ENCODE assay signal across 26 cellular contexts in the genomic region with DNA sequence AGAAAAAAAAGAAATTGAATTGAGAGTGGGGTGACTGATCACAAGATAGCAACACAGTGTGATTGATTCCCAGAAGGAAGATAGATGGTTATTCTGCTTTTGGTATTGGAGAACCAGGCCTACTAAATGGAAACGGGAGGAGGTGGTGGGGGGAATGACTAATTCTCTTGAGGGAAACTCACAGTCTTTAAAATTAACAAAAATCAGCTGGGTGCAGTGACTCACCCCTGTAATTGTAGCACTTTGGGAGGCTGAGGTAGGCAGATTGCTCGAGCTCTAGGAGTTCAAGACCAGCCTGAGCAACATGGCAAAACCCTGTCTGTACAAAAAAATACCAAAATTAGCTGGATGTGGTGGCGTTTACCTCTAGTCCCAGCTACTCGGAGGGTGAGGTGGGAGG.
DNase-seq lines count a peak whose midpoint lies in the region; ATAC-seq and TF ChIP-seq lines count a peak whose summit lies in the region.
"Had no signal": no experiment of that assay in that cellular context is flagged by ENCODE, and none has a peak within 500 bp of the region (broad histone marks: within the 10 kb centered on the region; RNA-seq: fewer than 3 reads in every experiment).

No MANE protein-coding gene starts in this region.

- TF ChIP-seq CTCF in omental fat pad (IDR thresholded peaks at IDR 0.05), result no peak

- no peaks in the 10 kb centered on the region for H3K27me3 ChIP-seq in adipocyte (replicated peaks; ENCODE audit: control insufficient read depth, insufficient read depth, low read length)
- H3K27me3 ChIP-seq: esophagus squamous epithelium, SJSA1, thyroid gland had no signal

- no peaks in the 10 kb centered on the region for H3K9me3 ChIP-seq in adipocyte (ENCODE audit: control insufficient read depth, low read length)
- H3K9me3 ChIP-seq: esophagus squamous epithelium, SJSA1, thyroid gland had no signal

- H3K4me3 ChIP-seq in adipocyte (ENCODE audit: low read length), result no peak overlapping the region
- H3K4me3 ChIP-seq: coronary artery, esophagus squamous epithelium, SJSA1, thyroid gland had no signal

- H3K4me1 ChIP-seq in adipocyte (ENCODE audit: control insufficient read depth, insufficient read depth, low read length), result no peaks in the 10 kb centered on the region
- H3K4me1 ChIP-seq: esophagus squamous epithelium, SJSA1, thyroid gland had no signal

- H3K9ac ChIP-seq in adipocyte (ENCODE audit: low read length), result no peak overlapping the region
- H3K9ac ChIP-seq: KMS-11 had no signal

- no peaks in the 10 kb centered on the region for H3K36me3 ChIP-seq in adipocyte (ENCODE audit: control insufficient read depth, insufficient read depth, low read length, severe bottlenecking)
- H3K36me3 ChIP-seq: esophagus squamous epithelium, SJSA1, thyroid gland had no signal

- peak; percentile 2 for DNase-seq in activated CD4-positive, alpha-beta T cell treated with anti-CD3 and anti-CD28 coated beads for 48 hours
- DNase-seq in activated CD4-positive, alpha-beta T cell treated with anti-CD3 and anti-CD28 coated beads, Interleukin-2, amount 50 U/mL, for 4 hours, result no peak
- DNase-seq in HS-5 (ENCODE audit: low read depth), result peak; percentile 41
- DNase-seq in adipocyte (ENCODE audit: low read depth), result peak; percentile 6
- peak; percentile 48 for DNase-seq in stromal cell of bone marrow (ENCODE audit: low read depth)
- DNase-seq in NOMO-1 treated with dmso at 0.1 percent for 144 hours (lab: John Stamatoyannopoulos, UW; ENCODE audit: unreplicated experiment), result no peak
- no peak for DNase-seq in omental fat pad (ENCODE audit: low spot score)
- DNase-seq in Kasumi-1 (lab: John Stamatoyannopoulos, UW), result no peak
- DNase-seq: activated effector memory CD4-positive, alpha-beta T cell treated with anti-CD3 and anti-CD28 coated beads, Interleukin-2, amount 50 U/mL, for 16 hours; activated naive CD8-positive, alpha-beta T cell treated with anti-CD3 and anti-CD28 coated beads, Interleukin-2, amount 50 U/mL, for 24 hours; C1 segment of cervical spinal cord; Calu3; esophagus squamous epithelium; H7; mesendoderm; naive B cell; NCI-H2081; nucleus accumbens; small intestine; stimulated activated CD4-positive, alpha-beta T cell treated with anti-CD3 and anti-CD28 coated beads, Interleukin-2, amount 100 ng/mL, for 48 hours; stimulated activated naive CD4-positive, alpha-beta T cell; thyroid gland had no signal

- no peak for ATAC-seq in omental fat pad (ENCODE audit: low FRiP score)
- ATAC-seq: activated naive CD8-positive, alpha-beta T cell treated with anti-CD3 and anti-CD28 coated beads, Interleukin-2, amount 50 U/mL, for 24 hours; Panc1 had no signal

Comparison
In these comparisons a context has a peak if more than half of its experiments do, and no peak if none do; other contexts are left out.
1. DNase-seq: peak in activated CD4-positive, alpha-beta T cell treated with anti-CD3 and anti-CD28 coated beads for 48 hours (single experiment), HS-5 (single experiment), adipocyte (single experiment) and stromal cell of bone marrow (single experiment); none in activated CD4-positive, alpha-beta T cell treated with anti-CD3 and anti-CD28 coated beads, Interleukin-2, amount 50 U/mL, for 4 hours (0 of 2), NOMO-1 treated with dmso at 0.1 percent for 144 hours (single experiment), omental fat pad (single experiment) and Kasumi-1 (0 of 2).